22 cellular contexts compared by ENCODE assay signal in the genomic region with DNA sequence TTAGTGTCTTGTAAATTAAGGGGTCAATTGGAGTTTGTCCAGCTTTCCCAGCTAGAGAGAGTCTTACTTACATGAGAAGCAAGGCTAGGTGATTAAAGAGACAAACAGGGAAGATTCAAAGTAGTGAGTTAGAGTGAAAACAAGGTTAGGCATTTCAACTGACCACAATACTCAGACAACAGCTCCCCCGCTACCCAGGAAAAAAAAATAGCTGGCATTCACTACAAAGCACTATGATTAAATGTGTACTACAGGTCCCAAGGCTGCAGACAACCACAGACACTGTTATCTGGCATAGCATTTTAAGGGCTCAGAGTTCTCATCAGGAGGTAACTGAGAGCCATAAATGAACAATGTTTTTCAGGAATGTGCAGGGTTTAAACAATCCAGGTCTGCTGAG.
"Had no signal": no experiment of that assay in that cellular context is flagged by ENCODE, and none has a peak within 500 bp of the region (broad histone marks: within the 10 kb centered on the region; RNA-seq: fewer than 3 reads in every experiment).

No MANE protein-coding gene starts in this region.

- H3K36me3 ChIP-seq: MG63, WERI-Rb-1 had no signal

- H3K4me3 ChIP-seq: MG63 had no signal

- DNase-seq: activated CD4-positive, alpha-beta T cell treated with anti-CD3 and anti-CD28 coated beads for 36 hours; activated CD4-positive, alpha-beta T cell treated with anti-CD3 and anti-CD28 coated beads, Interleukin-2, amount 50 U/mL, for 1 hour; activated CD8-positive, alpha-beta memory T cell treated with anti-CD3 and anti-CD28 coated beads, Interleukin-2, amount 50 U/mL, for 4 hours; activated CD8-positive, alpha-beta T cell treated with anti-CD3 and anti-CD28 coated beads for 36 hours; activated effector memory CD4-positive, alpha-beta T cell treated with anti-CD3 and anti-CD28 coated beads, Interleukin-2, amount 50 U/mL, for 16 hours; activated naive CD4-positive, alpha-beta T cell treated with anti-CD3 and anti-CD28 coated beads for 36 hours; cerebellar nuclear complex; Kasumi-1; MG63; NCI-H1105; NCI-H1436; NCI-H1694 treated with DMSO at 0.1 percent for 48 hours; NCI-H2029 treated with DMSO at 0.1 percent for 48 hours; NCI-H345; NCI-H510A; NCI-H526 treated with DMSO at 0.1 percent for 48 hours; NCI-H82; SIG-M5; T-cell; WERI-Rb-1 had no signal

- H3K9me3 ChIP-seq: MG63 had no signal

- ATAC-seq: activated CD4-positive, alpha-beta T cell treated with anti-CD3 and anti-CD28 coated beads for 36 hours; activated CD8-positive, alpha-beta T cell treated with anti-CD3 and anti-CD28 coated beads for 36 hours; T-cell had no signal

- H3K27me3 ChIP-seq: MG63 had no signal

- H3K9me3 Mint-ChIP-seq: activated CD8-positive, alpha-beta T cell treated with anti-CD3 and anti-CD28 coated beads for 36 hours; activated naive CD4-positive, alpha-beta T cell treated with anti-CD3 and anti-CD28 coated beads for 36 hours; activated T-helper 1 cell treated with anti-CD3 and anti-CD28 coated beads, Interleukin-12 subunit alpha, Interleukin-12 subunit beta, Interleukin-2, Interleukin-4 antibody, amounts not matched to agents 30 ng/mL and 10 ng/mL and 1 ng/mL, durations not matched to agents 14 hours and 24 hours and 36 hours; T-cell had no signal

- H3K36me3 Mint-ChIP-seq: T-cell had no signal

- H3K27ac ChIP-seq: WERI-Rb-1 had no signal

- H3K27ac Mint-ChIP-seq: activated CD4-positive, alpha-beta T cell treated with anti-CD3 and anti-CD28 coated beads for 36 hours; activated CD8-positive, alpha-beta T cell treated with anti-CD3 and anti-CD28 coated beads for 36 hours; activated naive CD4-positive, alpha-beta T cell treated with anti-CD3 and anti-CD28 coated beads for 36 hours; activated naive CD8-positive, alpha-beta T cell; activated T-helper 1 cell treated with anti-CD3 and anti-CD28 coated beads, Interleukin-12 subunit alpha, Interleukin-12 subunit beta, Interleukin-2, Interleukin-4 antibody, amounts not matched to agents 30 ng/mL and 10 ng/mL and 1 ng/mL, durations not matched to agents 14 hours and 24 hours and 36 hours; T-cell had no signal

- H3K4me3 Mint-ChIP-seq: activated CD4-positive, alpha-beta T cell treated with anti-CD3 and anti-CD28 coated beads for 36 hours; activated CD8-positive, alpha-beta T cell treated with anti-CD3 and anti-CD28 coated beads for 36 hours; activated naive CD4-positive, alpha-beta T cell treated with anti-CD3 and anti-CD28 coated beads for 36 hours; activated naive CD8-positive, alpha-beta T cell; activated T-helper 1 cell treated with anti-CD3 and anti-CD28 coated beads, Interleukin-12 subunit alpha, Interleukin-12 subunit beta, Interleukin-2, Interleukin-4 antibody, amounts not matched to agents 30 ng/mL and 10 ng/mL and 1 ng/mL, durations not matched to agents 14 hours and 24 hours and 36 hours; T-cell had no signal
